In genomic region chr6:131844243-131844841, GRCh38 we compare ENCODE assay signal across 15 cellular contexts. TPM values are rescaled to one million over a fixed set of nuclear protein-coding genes. Genes with fewer than 3 reads are reported as not detected.
DNase-seq lines count a peak whose midpoint lies in the region; ATAC-seq, FAIRE-seq and TF ChIP-seq lines count a peak whose summit lies in the region.
"Had no signal": no experiment of that assay in that cellular context is flagged by ENCODE, and none has a peak within 500 bp of the region (broad histone marks: within the 10 kb centered on the region; RNA-seq: fewer than 3 reads in every experiment).

No MANE protein-coding gene starts in this region.

- TF ChIP-seq CTCF in BJ (IDR thresholded peaks at IDR 0.05; ENCODE audit: insufficient read depth, low read depth, low read length): no peak
- TF ChIP-seq CTCF in pancreas (IDR thresholded peaks at IDR 0.05): no peak
- TF ChIP-seq CTCF in GM10266 (IDR thresholded peaks at IDR 0.05; ENCODE audit: control insufficient read depth, insufficient read depth, low read depth, missing control alignments): no peak

- intact Hi-C loops in pancreas (cut with DNase I): no loop called here

- POLR2A ChIA-PET in BJ (lab: Charles Lee): no interaction called here

- H3K4me3 ChIP-seq in BJ (ENCODE audit: low read depth, low read length): no peak overlapping the region
- no peak overlapping the region for H3K4me3 ChIP-seq in pancreas
- H3K4me3 ChIP-seq: BLaER1 treated with 17β-estradiol and CSF1 and Interleukin-3, amounts not matched to agents 10 nM and 100 nM had no signal

- FAIRE-seq in pancreas (lab: Jason Lieb, UNC): no peak
- FAIRE-seq: frontal cortex had no signal

- no peaks in the 10 kb centered on the region for H3K36me3 ChIP-seq in BJ (ENCODE audit: control insufficient read depth, insufficient read depth, low read length)
- no peaks in the 10 kb centered on the region for H3K36me3 ChIP-seq in pancreas
- H3K36me3 ChIP-seq: BLaER1 treated with 17β-estradiol and CSF1 and Interleukin-3, amounts not matched to agents 10 nM and 100 nM had no signal

- peak; percentile 41 for DNase-seq in BJ (ENCODE audit: low read depth)
- peak; percentile 7 for DNase-seq in NCI-H460 (ENCODE audit: extremely low read depth, low read depth)
- DNase-seq in fibroblast of gingiva (ENCODE audit: low read depth): peak; percentile 80
- no peak for DNase-seq in pancreas
- no peak for DNase-seq in GM10266 (ENCODE audit: extremely low spot score)
- no peak for DNase-seq in SHP77 treated with DMSO at 0.1 percent for 48 hours (lab: John Stamatoyannopoulos, UW)
- DNase-seq: activated CD4-positive, alpha-beta T cell treated with anti-CD3 and anti-CD28 coated beads, Interleukin-2, amount 50 U/mL, for 4 hours; caudate nucleus; GOT3; NCI-H69; stimulated activated CD4-positive, alpha-beta T cell treated with anti-CD3 and anti-CD28 coated beads, Interleukin-4, amount 100 ng/mL, for 24 hours; substantia nigra had no signal

- H3K27ac ChIP-seq in pancreas: peak overlapping the region in 1 of 4 donors; percentile 57
- H3K27ac ChIP-seq: BLaER1 treated with 17β-estradiol and CSF1 and Interleukin-3, amounts not matched to agents 10 nM and 100 nM had no signal

- H3K27me3 ChIP-seq in BJ (ENCODE audit: control insufficient read depth, insufficient read depth, low read length): no peaks in the 10 kb centered on the region
- no peaks in the 10 kb centered on the region for H3K27me3 ChIP-seq in pancreas
- H3K27me3 ChIP-seq: BLaER1 treated with 17β-estradiol and CSF1 and Interleukin-3, amounts not matched to agents 10 nM and 100 nM had no signal

- 40 to 45% methylated on average over 3 of the region's 3 CpGs for WGBS in pancreas, 2 donors

- H3K4me1 ChIP-seq in pancreas: peaks cover 5 to 19% (median 19%) of the 10 kb centered on the region in 3 donors

- CTCF ChIA-PET in BJ (lab: Yijun Ruan, JAX): interaction anchor here (0.8 to 1.6 kb wide), 8 partner anchors 9 to 149 kb away, joined by 3 to 4 read pairs (median 3); no protein-coding TSS in a partner anchor

- ATAC-seq in pancreas: peak; percentile 86 to 92 (median 88)
- ATAC-seq in HG03571 (IDR thresholded peaks at IDR 0.05; ENCODE audit: unreplicated experiment): no peak

- no peaks in the 10 kb centered on the region for H3K9me3 ChIP-seq in pancreas
- H3K9me3 ChIP-seq: BLaER1 treated with 17β-estradiol and CSF1 and Interleukin-3, amounts not matched to agents 10 nM and 100 nM had no signal

RNA-seq across cellular contexts. Expression of gene ENPP1, which starts 36.5 kb away (rescaled TPM):
- polyA plus RNA-seq in BJ (2011; rRNA removed) (8.0 and 15.8 TPM in 2 replicates), pancreas (1 to 10 TPM; 4.8 to 5.6 TPM)
- 11.6 and 13.7 TPM in 2 replicates for polyA minus RNA-seq in BJ (2011; rRNA and poly(A)+ RNA removed)
- 1.7 and 1.9 TPM in 2 replicates for total RNA-seq in NCI-H460 (2014; rRNA removed; shearing (Covaris generic))
- polyA plus RNA-seq in NCI-H460 (2014; cell fraction: nucleus; rRNA removed): 3.0 and 3.6 TPM in 2 replicates
- 10 to 100 TPM; 16.5 to 46.6 (median 23.0) TPM for total RNA-seq in pancreas

Comparison
In these comparisons a context has a peak if more than half of its experiments do, and no peak if none do; other contexts are left out.
1. DNase-seq: peak in BJ (single experiment), NCI-H460 (single experiment) and fibroblast of gingiva (single experiment); none in pancreas (0 of 6), GM10266 (single experiment) and SHP77 treated with DMSO at 0.1 percent for 48 hours (single experiment).